16 cellular contexts compared by ENCODE assay signal in genomic region chr11:1408346-1408745, GRCh38. TPM values are rescaled to one million over a fixed set of nuclear protein-coding genes. Genes with fewer than 3 reads are reported as not detected.
A peak's percentile ranks its signal among the peaks of the same experiment; 100 is the strongest.
DNase-seq lines count a peak whose midpoint lies in the region; ATAC-seq and TF ChIP-seq lines count a peak whose summit lies in the region.
"Had no signal": no experiment of that assay in that cellular context is flagged by ENCODE, and none has a peak within 500 bp of the region (broad histone marks: within the 10 kb centered on the region; RNA-seq: fewer than 3 reads in every experiment).

No MANE protein-coding gene starts in this region.

- peaks cover 36% of the 10 kb centered on the region for H4K20me1 ChIP-seq in neural progenitor cell (ENCODE audit: low read depth)

- H3K36me3 Mint-ChIP-seq in brain: peaks cover 9% of the 10 kb centered on the region
- H3K36me3 Mint-ChIP-seq in neural progenitor cell: no peaks in the 10 kb centered on the region
- no peaks in the 10 kb centered on the region for H3K36me3 Mint-ChIP-seq in activated CD8-positive, alpha-beta memory T cell treated with anti-CD3 and anti-CD28 coated beads, Interleukin-2, amount 10 ng/mL, durations not matched to agents 7 days and 5 days
- H3K36me3 Mint-ChIP-seq: CD14-positive monocyte; CD4-positive, alpha-beta memory T cell had no signal

- H2AFZ ChIP-seq in neural progenitor cell (replicated peaks): no peak overlapping the region
- H2AFZ ChIP-seq: GM23248 had no signal

- no peak overlapping the region for H3K27ac ChIP-seq in right cardiac atrium (ENCODE audit: low read length)
- H3K27ac ChIP-seq in neural progenitor cell: no peak overlapping the region
- H3K27ac ChIP-seq: BLaER1, GM23248 had no signal

- TF ChIP-seq CTCF in brain (conservative IDR thresholded peaks at IDR 0.05): no peak
- TF ChIP-seq CTCF in neural progenitor cell (IDR thresholded peaks at IDR 0.05): no peak

- H3F3A ChIP-seq in neural progenitor cell (ENCODE audit: low read depth): no peaks in the 10 kb centered on the region

- CTCF ChIA-PET in activated CD8-positive, alpha-beta memory T cell treated with anti-CD3 and anti-CD28 coated beads, Interleukin-2, amount 10 ng/mL, durations not matched to agents 7 days and 5 days (lab: Charles Lee): no interaction called here

- no peaks in the 10 kb centered on the region for H3K36me3 ChIP-seq in neural progenitor cell
- H3K36me3 ChIP-seq: BLaER1, HAP-1 had no signal

- H3K4me1 ChIP-seq in right cardiac atrium (ENCODE audit: control insufficient read depth, insufficient read depth, low read length) (no peaks in the 10 kb centered on the region), neural progenitor cell (peaks cover 11% of the 10 kb centered on the region)
- H3K4me1 ChIP-seq: HAP-1 had no signal

- H3K9ac ChIP-seq in neural progenitor cell: no peak overlapping the region
- H3K9ac ChIP-seq: BLaER1, GM23248 had no signal

- H3K9me3 Mint-ChIP-seq in brain (peaks cover 0 to 10% (median 0%) of the 10 kb centered on the region in 5 experiments), neural progenitor cell (no peaks in the 10 kb centered on the region)
- no peaks in the 10 kb centered on the region for H3K9me3 Mint-ChIP-seq in activated CD8-positive, alpha-beta memory T cell treated with anti-CD3 and anti-CD28 coated beads, Interleukin-2, amount 10 ng/mL, durations not matched to agents 7 days and 5 days (ENCODE audit: low read depth)
- H3K9me3 Mint-ChIP-seq: CD4-positive, alpha-beta memory T cell had no signal

- H3K4me1 Mint-ChIP-seq in brain (peaks cover 40% of the 10 kb centered on the region), neural progenitor cell (peaks cover 10% of the 10 kb centered on the region)
- H3K4me1 Mint-ChIP-seq in activated CD8-positive, alpha-beta memory T cell treated with anti-CD3 and anti-CD28 coated beads, Interleukin-2, amount 10 ng/mL, durations not matched to agents 7 days and 5 days: no peaks in the 10 kb centered on the region
- H3K4me1 Mint-ChIP-seq: CD14-positive monocyte had no signal

- no peak overlapping the region for H3K4me3 ChIP-seq in right cardiac atrium (ENCODE audit: low read length)
- H3K4me3 ChIP-seq in neural progenitor cell: no peak overlapping the region
- H3K4me3 ChIP-seq: BLaER1, GM23248, HAP-1 had no signal

- peak overlapping the region in 2 of 5 experiments; percentile 20 to 35 for H3K4me3 Mint-ChIP-seq in brain
- peak overlapping the region; percentile 27 for H3K4me3 Mint-ChIP-seq in neural progenitor cell
- H3K4me3 Mint-ChIP-seq in activated CD8-positive, alpha-beta memory T cell treated with anti-CD3 and anti-CD28 coated beads, Interleukin-2, amount 10 ng/mL, durations not matched to agents 7 days and 5 days: no peak overlapping the region
- H3K4me3 Mint-ChIP-seq: CD14-positive monocyte; CD4-positive, alpha-beta memory T cell had no signal

- H3K27me3 Mint-ChIP-seq in brain (no peaks in the 10 kb centered on the region), neural progenitor cell (ENCODE audit: insufficient read depth, low read depth) (no peaks in the 10 kb centered on the region)
- no peaks in the 10 kb centered on the region for H3K27me3 Mint-ChIP-seq in activated CD8-positive, alpha-beta memory T cell treated with anti-CD3 and anti-CD28 coated beads, Interleukin-2, amount 10 ng/mL, durations not matched to agents 7 days and 5 days

- no peaks in the 10 kb centered on the region for H3K27me3 ChIP-seq in right cardiac atrium (ENCODE audit: control insufficient read depth, insufficient read depth)
- no peaks in the 10 kb centered on the region for H3K27me3 ChIP-seq in neural progenitor cell

- ATAC-seq in right cardiac atrium: no peak
- no peak for ATAC-seq in activated CD8-positive, alpha-beta memory T cell treated with anti-CD3 and anti-CD28 coated beads, Interleukin-2, amount 10 ng/mL, durations not matched to agents 7 days and 5 days
- ATAC-seq in HG03571 (IDR thresholded peaks at IDR 0.05; ENCODE audit: unreplicated experiment): no peak
- no peak for ATAC-seq in SK-N-SH treated with all-trans-retinoic acid at 6 μM for 48 hours

- H3K27ac Mint-ChIP-seq in brain (peak overlapping the region; percentile 3 to 98 (median 35)), neural progenitor cell (peak overlapping the region; percentile 57)
- H3K27ac Mint-ChIP-seq in activated CD8-positive, alpha-beta memory T cell treated with anti-CD3 and anti-CD28 coated beads, Interleukin-2, amount 10 ng/mL, durations not matched to agents 7 days and 5 days: no peak overlapping the region

- intact Hi-C loops in right cardiac atrium (cut with DNase I) (no loop called here), cardiac septum (cut with DNase I) (no loop called here)

- DNase-seq in right cardiac atrium (peak in 2 of 3 donors; percentile 20 to 21), cardiac septum (ENCODE audit: low spot score) (no peak), neural progenitor cell (ENCODE audit: low spot score) (no peak), NCI-H526 (lab: John Stamatoyannopoulos, UW) (no peak)
- DNase-seq in activated CD8-positive, alpha-beta memory T cell treated with anti-CD3 and anti-CD28 coated beads, Interleukin-2, amount 10 ng/mL, durations not matched to agents 7 days and 5 days: no peak
- DNase-seq: DMS153, DMS79, GDM1, GM23248 had no signal

- H3K79me2 ChIP-seq in neural progenitor cell (ENCODE audit: low read depth): peaks cover 8% of the 10 kb centered on the region

- 73% methylated on average over 9 of the region's 9 CpGs for WGBS in right cardiac atrium

- no peak overlapping the region for H3K4me2 ChIP-seq in neural progenitor cell
- H3K4me2 ChIP-seq: BLaER1 had no signal

- H3K9me3 ChIP-seq in right cardiac atrium (ENCODE audit: control insufficient read depth, low read length) (no peaks in the 10 kb centered on the region), neural progenitor cell (ENCODE audit: low read depth) (no peaks in the 10 kb centered on the region)
- H3K9me3 ChIP-seq: BLaER1, HAP-1 had no signal

TF ChIP-seq in SK-N-SH treated with all-trans-retinoic acid at 6 μM for 48 hours, 23 proteins besides CTCF, POLR2A, EP300 and RAD21:
- no peak for TF ChIP-seq OSR1 (CRISPR knock-in tag; IDR thresholded peaks at IDR 0.05)
- no peak for TF ChIP-seq ESRRG (CRISPR knock-in tag; IDR thresholded peaks at IDR 0.05)
- TF ChIP-seq, protein P1, sequence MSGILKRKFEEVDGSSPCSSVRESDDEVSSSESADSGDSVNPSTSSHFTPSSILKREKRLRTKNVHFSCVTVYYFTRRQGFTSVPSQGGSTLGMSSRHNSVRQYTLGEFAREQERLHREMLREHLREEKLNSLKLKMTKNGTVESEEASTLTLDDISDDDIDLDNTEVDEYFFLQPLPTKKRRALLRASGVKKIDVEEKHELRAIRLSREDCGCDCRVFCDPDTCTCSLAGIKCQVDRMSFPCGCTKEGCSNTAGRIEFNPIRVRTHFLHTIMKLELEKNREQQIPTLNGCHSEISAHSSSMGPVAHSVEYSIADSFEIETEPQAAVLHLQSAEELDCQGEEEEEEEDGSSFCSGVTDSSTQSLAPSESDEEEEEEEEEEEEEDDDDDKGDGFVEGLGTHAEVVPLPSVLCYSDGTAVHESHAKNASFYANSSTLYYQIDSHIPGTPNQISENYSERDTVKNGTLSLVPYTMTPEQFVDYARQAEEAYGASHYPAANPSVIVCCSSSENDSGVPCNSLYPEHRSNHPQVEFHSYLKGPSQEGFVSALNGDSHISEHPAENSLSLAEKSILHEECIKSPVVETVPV (CRISPR knock-in tag; IDR thresholded peaks at IDR 0.05): no peak
- no peak for TF ChIP-seq TCF4 (CRISPR knock-in tag; IDR thresholded peaks at IDR 0.05; ENCODE audit: borderline replicate concordance)
- TF ChIP-seq RARB (CRISPR knock-in tag; IDR thresholded peaks at IDR 0.05): no peak
- TF ChIP-seq GLIS3 (CRISPR knock-in tag; IDR thresholded peaks at IDR 0.05): no peak
- no peak for TF ChIP-seq ISL1 (CRISPR knock-in tag; IDR thresholded peaks at IDR 0.05)
- TF ChIP-seq CSDC2 (CRISPR knock-in tag; IDR thresholded peaks at IDR 0.05): no peak
- TF ChIP-seq ZFP30 (CRISPR knock-in tag; IDR thresholded peaks at IDR 0.05): no peak
- TF ChIP-seq CREB5 (CRISPR knock-in tag; IDR thresholded peaks at IDR 0.05; ENCODE audit: low read depth): no peak
- no peak for TF ChIP-seq ZNF8 (CRISPR knock-in tag; IDR thresholded peaks at IDR 0.05)
- no peak for TF ChIP-seq ARNTL (CRISPR knock-in tag; IDR thresholded peaks at IDR 0.05; ENCODE audit: borderline replicate concordance, low read depth)
TF ChIP-seq in SK-N-SH treated with all-trans-retinoic acid at 6 μM for 48 hours: peak in this region for 0.

RNA-seq across cellular contexts. Expression of gene BRSK2, which starts 18.6 kb away (rescaled TPM):
- 1 to 10 TPM in 2 of 4 donors, under 1 TPM in 2; 0.61 to 2.3 (median 1.4) TPM for total RNA-seq in right cardiac atrium
- 2.3 TPM for polyA plus RNA-seq in right cardiac atrium
- total RNA-seq in cardiac septum: 0.16 TPM
- polyA plus RNA-seq in brain (ENCODE audit: insufficient read depth, low read depth, low replicate concordance): 43.6 TPM
- total RNA-seq in neural progenitor cell (ENCODE audit: low replicate concordance): 8.2 and 13.8 TPM in 2 replicates
- total RNA-seq in activated CD8-positive, alpha-beta memory T cell treated with anti-CD3 and anti-CD28 coated beads, Interleukin-2, amount 10 ng/mL, durations not matched to agents 7 days and 5 days: under 1 TPM in 1 of 2 experiments, not detected in 1; 0.40 TPM
- polyA plus RNA-seq: CD14-positive monocyte, GM23248 had no signal

Comparison
In these comparisons a context has a peak if more than half of its experiments do, and no peak if none do; other contexts are left out.
1. DNase-seq: peak in right cardiac atrium (2 of 3); none in cardiac septum (single experiment), neural progenitor cell (single experiment), activated CD8-positive, alpha-beta memory T cell treated with anti-CD3 and anti-CD28 coated beads, Interleukin-2, amount 10 ng/mL, durations not matched to agents 7 days and 5 days (single experiment) and NCI-H526 (0 of 2).